22 cellular contexts compared by ENCODE assay signal in the genomic region with DNA sequence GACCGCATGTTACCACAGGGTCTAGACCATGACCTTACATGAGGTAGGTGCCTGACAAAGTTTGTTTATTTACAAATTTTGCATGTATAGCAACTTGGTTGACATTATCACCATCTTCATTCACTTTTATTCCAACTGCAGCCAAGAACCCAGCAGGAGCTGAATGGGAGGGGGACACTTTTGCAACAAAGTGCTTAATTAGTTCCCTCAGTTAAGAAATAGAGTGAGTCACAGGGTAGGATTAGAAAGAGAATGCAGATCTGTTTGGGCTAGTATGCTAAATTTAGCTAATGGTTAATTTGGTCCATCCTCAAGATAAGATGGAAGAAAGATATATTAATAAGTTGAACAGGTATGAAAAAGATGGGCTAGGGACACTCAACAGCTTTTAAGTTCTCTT.
DNase-seq lines count a peak whose midpoint lies in the region; ATAC-seq and TF ChIP-seq lines count a peak whose summit lies in the region.
"Had no signal": no experiment of that assay in that cellular context is flagged by ENCODE, and none has a peak within 500 bp of the region (broad histone marks: within the 10 kb centered on the region; RNA-seq: fewer than 3 reads in every experiment).

No MANE protein-coding gene starts in this region.

- no peak overlapping the region for H4K8ac ChIP-seq in H9 (replicated peaks; ENCODE audit: insufficient read length, low read depth, low read length)

- H3K27ac Mint-ChIP-seq in activated CD4-positive, alpha-beta memory T cell treated with anti-CD3 and anti-CD28 coated beads for 36 hours = no peak overlapping the region
- H3K27ac Mint-ChIP-seq in H9 = peak overlapping the region in 1 of 3 experiments; percentile 55; a peak in 2 of 7 replicates
- H3K27ac Mint-ChIP-seq: activated CD4-positive, alpha-beta T cell treated with anti-CD3 and anti-CD28 coated beads for 36 hours; activated CD8-positive, alpha-beta memory T cell treated with anti-CD3 and anti-CD28 coated beads, Interleukin-2, amount 10 ng/mL, durations not matched to agents 7 days and 5 days; activated naive CD8-positive, alpha-beta T cell; activated T-helper 1 cell treated with anti-CD3 and anti-CD28 coated beads, Interleukin-12 subunit alpha, Interleukin-12 subunit beta, Interleukin-2, Interleukin-4 antibody, amounts not matched to agents 30 ng/mL and 10 ng/mL and 1 ng/mL, durations not matched to agents 14 hours and 24 hours and 36 hours; memory B cell had no signal

- no peak overlapping the region for H3K9ac ChIP-seq in H9 (ENCODE audit: extremely low read depth, insufficient read length, low read length)

- H3K9me3 ChIP-seq in heart left ventricle (no peaks in the 10 kb centered on the region), H9 (ENCODE audit: control insufficient read depth, low read depth, low read length) (no peaks in the 10 kb centered on the region)
- H3K9me3 ChIP-seq: right atrium auricular region, upper lobe of left lung had no signal

- CTCF ChIA-PET in RWPE1 (lab: Yijun Ruan, JAX) = interaction anchor here (0.6 to 0.7 kb wide), 2 partner anchors 88 to 376 kb away, joined by 3 to 4 read pairs; no protein-coding TSS in a partner anchor
- CTCF ChIA-PET in activated CD4-positive, alpha-beta memory T cell treated with anti-CD3 and anti-CD28 coated beads for 36 hours (lab: Charles Lee) = interaction anchor here (0.9 kb wide), 1 partner anchor 774 kb away, joined by 4 read pairs; no protein-coding TSS in a partner anchor

- no peaks in the 10 kb centered on the region for H4K20me1 ChIP-seq in H9 (ENCODE audit: control insufficient read depth, insufficient read depth, insufficient read length)

- H3K23me2 ChIP-seq in H9 (ENCODE audit: insufficient read length, low read depth, low read length, poor library complexity, severe bottlenecking) = no peaks in the 10 kb centered on the region

- no peaks in the 10 kb centered on the region for H3K79me2 ChIP-seq in H9 (ENCODE audit: insufficient read depth, low read length)

- no peaks in the 10 kb centered on the region for H3K9me3 Mint-ChIP-seq in activated CD4-positive, alpha-beta memory T cell treated with anti-CD3 and anti-CD28 coated beads for 36 hours
- no peaks in the 10 kb centered on the region for H3K9me3 Mint-ChIP-seq in H9

- no peak for DNase-seq in Right ventricle myocardium superior
- no peak for DNase-seq in heart left ventricle
- DNase-seq in RWPE1 (ENCODE audit: low spot score) = peak; percentile 5
- peak; percentile 23 to 64 for DNase-seq in foreskin fibroblast
- no peak for DNase-seq in GDM1 (lab: John Stamatoyannopoulos, UW)
- DNase-seq in stimulated activated naive CD8-positive, alpha-beta T cell treated with anti-CD3 and anti-CD28 coated beads, Interleukin-15, Interleukin-2, amounts not matched to agents 100 U/mL and 50 U/mL, for 24 hours = no peak
- DNase-seq in activated CD4-positive, alpha-beta memory T cell treated with anti-CD3 and anti-CD28 coated beads for 36 hours = no peak
- no peak for DNase-seq in H9
- DNase-seq: activated CD4-positive, alpha-beta T cell treated with anti-CD3 and anti-CD28 coated beads for 36 hours; activated CD8-positive, alpha-beta memory T cell treated with anti-CD3 and anti-CD28 coated beads, Interleukin-2, amount 10 ng/mL, durations not matched to agents 7 days and 5 days; Calu3; EL; naive B cell; NCI-H146; NCI-H526; SHP77 had no signal

- H3K18ac ChIP-seq in H9 (ENCODE audit: insufficient read length, low read depth, low read length) = no peak overlapping the region

- no peaks in the 10 kb centered on the region for H3K4me1 ChIP-seq in heart left ventricle
- H3K4me1 ChIP-seq in H9 (ENCODE audit: insufficient read depth, low read length) = peaks cover 9% of the 10 kb centered on the region; the same call in 1 of the 2 replicates
- H3K4me1 ChIP-seq: right atrium auricular region had no signal

- H3K27me3 ChIP-seq in heart left ventricle (no peaks in the 10 kb centered on the region), H9 (ENCODE audit: insufficient read depth, low read length) (no peaks in the 10 kb centered on the region)
- H3K27me3 ChIP-seq: right atrium auricular region, upper lobe of left lung had no signal

- H4K91ac ChIP-seq in H9 (ENCODE audit: insufficient read length, low read depth, low read length) = no peak overlapping the region

- TF ChIP-seq CTCF in heart left ventricle (IDR thresholded peaks at IDR 0.05) (no peak), RWPE1 (conservative IDR thresholded peaks at IDR 0.05; ENCODE audit: low read depth) (no peak), foreskin fibroblast (IDR thresholded peaks at IDR 0.05; ENCODE audit: low read depth, low read length) (no peak), H9 (conservative IDR thresholded peaks at IDR 0.05) (no peak)

- no peak overlapping the region for H3K56ac ChIP-seq in H9 (ENCODE audit: insufficient read length, low read depth, low read length)

- H2BK5ac ChIP-seq in H9 (ENCODE audit: insufficient read length, low read length) = no peak overlapping the region

- 92 to 100% (median 94%) methylated on average over 1 of the region's 1 CpG for WGBS in heart left ventricle, 4 donors
- no CpG with 5 or more reads among the region's 1 CpG for WGBS in H9 (ENCODE audit: extremely low coverage, insufficient read length, low lambda C conversion rate)

- H3K23ac ChIP-seq in H9 (ENCODE audit: insufficient read length, low read depth, low read length) = no peak overlapping the region

- H3T11ph ChIP-seq in H9 (ENCODE audit: low read length) = no peak overlapping the region

- no peak overlapping the region for H3K27ac ChIP-seq in heart left ventricle
- no peak overlapping the region for H3K27ac ChIP-seq in RWPE1
- no peak overlapping the region for H3K27ac ChIP-seq in H9 (ENCODE audit: insufficient read length, low read depth, low read length)
- H3K27ac ChIP-seq: C4-2B, right atrium auricular region had no signal

- ATAC-seq in Right ventricle myocardium superior (ENCODE audit: poor library complexity) (peak; percentile 25), heart left ventricle (no peak)
- ATAC-seq in stimulated activated naive CD8-positive, alpha-beta T cell treated with anti-CD3 and anti-CD28 coated beads, Interleukin-15, Interleukin-2, amounts not matched to agents 100 U/mL and 50 U/mL, for 24 hours = no peak
- ATAC-seq: activated CD4-positive, alpha-beta T cell treated with anti-CD3 and anti-CD28 coated beads for 36 hours; activated CD8-positive, alpha-beta memory T cell treated with anti-CD3 and anti-CD28 coated beads, Interleukin-2, amount 10 ng/mL, durations not matched to agents 7 days and 5 days had no signal

- no peak overlapping the region for H2AK5ac ChIP-seq in H9 (ENCODE audit: insufficient read length, low read length)

- H2BK20ac ChIP-seq in H9 (ENCODE audit: low read depth, low read length, poor library complexity, severe bottlenecking) = no peak overlapping the region

- H3K36me3 Mint-ChIP-seq in activated CD4-positive, alpha-beta memory T cell treated with anti-CD3 and anti-CD28 coated beads for 36 hours = no peaks in the 10 kb centered on the region
- peaks cover 0 to 4% (median 0%) of the 10 kb centered on the region in 3 experiments; a peak in 2 of 7 replicates for H3K36me3 Mint-ChIP-seq in H9 (ENCODE audit: insufficient read depth in 1 of 3, low read depth in 3 of 3)
- H3K36me3 Mint-ChIP-seq: activated naive CD8-positive, alpha-beta T cell; memory B cell; naive B cell had no signal

- no peak for TF ChIP-seq POLR2A in heart left ventricle (IDR thresholded peaks at IDR 0.05)

- no peaks in the 10 kb centered on the region for H3K36me3 ChIP-seq in heart left ventricle
- H3K36me3 ChIP-seq: right atrium auricular region, upper lobe of left lung had no signal

- no peak overlapping the region for H3K4me2 ChIP-seq in H9 (ENCODE audit: insufficient read depth, insufficient read length, low read length)

- no peak overlapping the region for H2BK12ac ChIP-seq in H9 (ENCODE audit: insufficient read length, low read depth, low read length)

- no peaks in the 10 kb centered on the region for H3K79me1 ChIP-seq in H9 (ENCODE audit: insufficient read depth, low read depth, low read length, poor library complexity, severe bottlenecking)

- no peak overlapping the region for H2BK15ac ChIP-seq in H9 (ENCODE audit: low read depth, low read length)

- H3K4me3 ChIP-seq in heart left ventricle (no peak overlapping the region), foreskin fibroblast (ENCODE audit: low read depth in 1 of 2, low read length in 2 of 2) (no peak overlapping the region)
- H3K4me3 ChIP-seq: right atrium auricular region, upper lobe of left lung had no signal

- no peak overlapping the region for H3K14ac ChIP-seq in H9 (ENCODE audit: insufficient read depth, low read length)

- H3K27me3 Mint-ChIP-seq in activated CD4-positive, alpha-beta memory T cell treated with anti-CD3 and anti-CD28 coated beads for 36 hours = peaks cover 5% of the 10 kb centered on the region
- no peaks in the 10 kb centered on the region for H3K27me3 Mint-ChIP-seq in H9 (ENCODE audit: low read depth)
- H3K27me3 Mint-ChIP-seq: activated CD8-positive, alpha-beta memory T cell treated with anti-CD3 and anti-CD28 coated beads, Interleukin-2, amount 10 ng/mL, durations not matched to agents 7 days and 5 days; memory B cell; naive B cell had no signal

- POLR2A ChIA-PET in RWPE1 (lab: Yijun Ruan, JAX; ENCODE audit: low non-redundant PET) = no interaction called here
- POLR2A ChIA-PET in activated CD4-positive, alpha-beta memory T cell treated with anti-CD3 and anti-CD28 coated beads for 36 hours (lab: Charles Lee) = no interaction called here

- no peak overlapping the region for H3K4ac ChIP-seq in H9 (ENCODE audit: low read depth, low read length)

- H3K4me3 Mint-ChIP-seq in activated CD4-positive, alpha-beta memory T cell treated with anti-CD3 and anti-CD28 coated beads for 36 hours = no peak overlapping the region
- no peak overlapping the region for H3K4me3 Mint-ChIP-seq in H9
- H3K4me3 Mint-ChIP-seq: activated CD4-positive, alpha-beta T cell treated with anti-CD3 and anti-CD28 coated beads for 36 hours; activated CD8-positive, alpha-beta memory T cell treated with anti-CD3 and anti-CD28 coated beads, Interleukin-2, amount 10 ng/mL, durations not matched to agents 7 days and 5 days; activated naive CD8-positive, alpha-beta T cell; activated T-helper 1 cell treated with anti-CD3 and anti-CD28 coated beads, Interleukin-12 subunit alpha, Interleukin-12 subunit beta, Interleukin-2, Interleukin-4 antibody, amounts not matched to agents 30 ng/mL and 10 ng/mL and 1 ng/mL, durations not matched to agents 14 hours and 24 hours and 36 hours; memory B cell; naive B cell had no signal

- no peak overlapping the region for H2BK120ac ChIP-seq in H9 (ENCODE audit: low read depth, low read length, poor library complexity, severe bottlenecking)

- H4K5ac ChIP-seq in H9 (ENCODE audit: insufficient read length, low read depth, low read length) = no peak overlapping the region

- intact Hi-C loops in Right ventricle myocardium superior (cut with DNase I) (no loop called here), heart left ventricle (cut with DNase I) (no loop called here)
- intact Hi-C loops in activated CD4-positive, alpha-beta memory T cell treated with anti-CD3 and anti-CD28 coated beads for 36 hours (cut with micrococcal nuclease) = no loop called here

- H2AFZ ChIP-seq in H9 (ENCODE audit: low read length) = no peak overlapping the region

- H3K4me1 Mint-ChIP-seq in activated CD4-positive, alpha-beta memory T cell treated with anti-CD3 and anti-CD28 coated beads for 36 hours (ENCODE audit: low read depth) = peaks cover 5% of the 10 kb centered on the region
- H3K4me1 Mint-ChIP-seq in H9 = peaks cover 22% of the 10 kb centered on the region in 2 experiments

Comparison
In these comparisons a context has a peak if more than half of its experiments do, and no peak if none do; other contexts are left out.
1. DNase-seq: peak in RWPE1 (single experiment) and foreskin fibroblast (2 of 2); none in Right ventricle myocardium superior (single experiment), heart left ventricle (0 of 5), GDM1 (single experiment), stimulated activated naive CD8-positive, alpha-beta T cell treated with anti-CD3 and anti-CD28 coated beads, Interleukin-15, Interleukin-2, amounts not matched to agents 100 U/mL and 50 U/mL, for 24 hours (single experiment), activated CD4-positive, alpha-beta memory T cell treated with anti-CD3 and anti-CD28 coated beads for 36 hours (single experiment) and H9 (single experiment).